In genomic region chr16:77112701-77113100, GRCh38 we compare ENCODE assay signal across 31 cellular contexts.
"Had no signal": no experiment of that assay in that cellular context is flagged by ENCODE, and none has a peak within 500 bp of the region (broad histone marks: within the 10 kb centered on the region; RNA-seq: fewer than 3 reads in every experiment).

No MANE protein-coding gene starts in this region.

- H3K4me3 ChIP-seq: neural progenitor cell, ovary, psoas muscle, skin epidermis, smooth muscle cell, spleen, suprapubic skin, testis, tibial artery, transverse colon, uterus had no signal

- H3K27me3 Mint-ChIP-seq: progenitor cell of endocrine pancreas; stimulated activated memory B cell treated with anti-CD40 and anti-IgM and Interleukin-4, amounts not matched to agents 10 μg/mL and 1 μg/mL and 100 μg/mL, for 72 hours had no signal

- H3K27me3 ChIP-seq: neural progenitor cell, ovary, spleen, suprapubic skin, testis, tibial artery, transverse colon, uterus had no signal

- H3K4me1 ChIP-seq: neural progenitor cell, parathyroid adenoma, psoas muscle, suprapubic skin, testis, tibial artery, transverse colon, uterus had no signal

- H3K36me3 Mint-ChIP-seq: naive thymus-derived CD4-positive, alpha-beta T cell; natural killer cell; neural progenitor cell; stimulated activated memory B cell treated with anti-CD40 and anti-IgM and Interleukin-4, amounts not matched to agents 10 μg/mL and 1 μg/mL and 100 μg/mL, for 72 hours; type B pancreatic cell had no signal

- H2AFZ ChIP-seq: neural progenitor cell, parathyroid adenoma had no signal

- H3K27ac ChIP-seq: neural progenitor cell, ovary, parathyroid adenoma, psoas muscle, skin epidermis, spleen, suprapubic skin, testis, tibial artery, transverse colon, uterus had no signal

- H3K36me3 ChIP-seq: neural progenitor cell, ovary, spleen, suprapubic skin, tibial artery, transverse colon, uterus had no signal

- H3K27ac Mint-ChIP-seq: naive thymus-derived CD4-positive, alpha-beta T cell; natural killer cell; nephron; neural progenitor cell; progenitor cell of endocrine pancreas; stimulated activated memory B cell treated with anti-CD40 and anti-IgM and Interleukin-4, amounts not matched to agents 10 μg/mL and 1 μg/mL and 100 μg/mL, for 72 hours; stimulated activated naive CD8-positive, alpha-beta T cell treated with anti-CD3 and anti-CD28 coated beads, Interleukin-15, amount 100 ng/mL, for 72 hours; type B pancreatic cell had no signal

- H3K9me3 Mint-ChIP-seq: naive thymus-derived CD4-positive, alpha-beta T cell; natural killer cell; nephron; neural progenitor cell; stimulated activated memory B cell treated with anti-CD40 and anti-IgM and Interleukin-4, amounts not matched to agents 10 μg/mL and 1 μg/mL and 100 μg/mL, for 72 hours; stimulated activated naive CD8-positive, alpha-beta T cell treated with anti-CD3 and anti-CD28 coated beads, Interleukin-15, amount 100 ng/mL, for 72 hours; type B pancreatic cell had no signal

- DNase-seq: naive thymus-derived CD4-positive, alpha-beta T cell; natural killer cell; occipital lobe; ovary; posterior cingulate gyrus; psoas muscle; right cardiac atrium; spleen; stimulated activated CD4-positive, alpha-beta T cell treated with anti-CD3 and anti-CD28 coated beads, Interleukin-12 subunit alpha, Interleukin-12 subunit beta, amount 100 ng/mL, for 4 hours; stimulated activated CD4-positive, alpha-beta T cell treated with anti-CD3 and anti-CD28 coated beads, Interleukin-1b, Interleukin-23, amount 100 ng/mL, for 48 hours; stimulated activated CD4-positive, alpha-beta T cell treated with anti-CD3 and anti-CD28 coated beads, Interleukin-4, amount 100 ng/mL, for 1 hour; stimulated activated CD4-positive, alpha-beta T cell treated with anti-CD3 and anti-CD28 coated beads, Interleukin-4, amount 100 ng/mL, for 4 hours; stimulated activated CD8-positive, alpha-beta memory T cell treated with anti-CD3 and anti-CD28 coated beads, Interleukin-4, amount 100 ng/mL, for 48 hours; stimulated activated naive CD4-positive, alpha-beta T cell; stimulated activated naive CD8-positive, alpha-beta T cell treated with anti-CD3 and anti-CD28 coated beads, Interleukin-15, amount 100 ng/mL, for 72 hours; stimulated activated naive CD8-positive, alpha-beta T cell treated with anti-CD3 and anti-CD28 coated beads, Interleukin-15, Interleukin-2, amounts not matched to agents 100 U/mL and 50 U/mL, for 24 hours; substantia nigra; testis; tibial artery; transverse colon; uterus had no signal

- H3K4me1 Mint-ChIP-seq: naive thymus-derived CD4-positive, alpha-beta T cell; natural killer cell; nephron; neural progenitor cell; stimulated activated memory B cell treated with anti-CD40 and anti-IgM and Interleukin-4, amounts not matched to agents 10 μg/mL and 1 μg/mL and 100 μg/mL, for 72 hours; stimulated activated naive CD8-positive, alpha-beta T cell treated with anti-CD3 and anti-CD28 coated beads, Interleukin-15, amount 100 ng/mL, for 72 hours had no signal

- H3K4me2 ChIP-seq: neural progenitor cell, smooth muscle cell had no signal

- H3K79me2 ChIP-seq: parathyroid adenoma had no signal

- H3K9me3 ChIP-seq: ovary, psoas muscle, spleen, suprapubic skin, testis, tibial artery, transverse colon, uterus had no signal

- ATAC-seq: naive thymus-derived CD4-positive, alpha-beta T cell; natural killer cell; psoas muscle; right cardiac atrium; sciatic nerve; stimulated activated memory B cell treated with anti-CD40 and anti-IgM and Interleukin-4, amounts not matched to agents 10 μg/mL and 1 μg/mL and 100 μg/mL, for 72 hours; stimulated activated naive CD8-positive, alpha-beta T cell treated with anti-CD3 and anti-CD28 coated beads, Interleukin-15, amount 100 ng/mL, for 72 hours; stimulated activated naive CD8-positive, alpha-beta T cell treated with anti-CD3 and anti-CD28 coated beads, Interleukin-15, Interleukin-2, amounts not matched to agents 100 U/mL and 50 U/mL, for 24 hours had no signal

- H3K4me3 Mint-ChIP-seq: naive thymus-derived CD4-positive, alpha-beta T cell; natural killer cell; nephron; neural progenitor cell; stimulated activated memory B cell treated with anti-CD40 and anti-IgM and Interleukin-4, amounts not matched to agents 10 μg/mL and 1 μg/mL and 100 μg/mL, for 72 hours; stimulated activated naive CD8-positive, alpha-beta T cell treated with anti-CD3 and anti-CD28 coated beads, Interleukin-15, amount 100 ng/mL, for 72 hours; type B pancreatic cell had no signal
